Comparison of ENCODE assay signal across 8 cellular contexts in genomic region chr17:2711608-2712299, GRCh38. TPM values are rescaled to one million over a fixed set of nuclear protein-coding genes. Genes with fewer than 3 reads are reported as not detected.
DNase-seq lines count a peak whose midpoint lies in the region; ATAC-seq and TF ChIP-seq lines count a peak whose summit lies in the region.

Gene CLUH (minus strand): TSS chr17:2711764. CDS start chr17:2711661, 103 bp downstream.

- WGBS in psoas muscle, 3 donors: 0 to 1% (median 0%) methylated on average over 42 to 76 of the region's 76 CpGs
- WGBS in urinary bladder: 1% methylated on average over 76 of the region's 76 CpGs

- peak; percentile 79 for TF ChIP-seq POLR2A in GM15510 (IDR thresholded peaks at IDR 0.05; ENCODE audit: borderline replicate concordance, extremely low read depth, insufficient read length)

- no peaks in the 10 kb centered on the region for H3K27me3 Mint-ChIP-seq in T-helper 17 cell

- H3K36me3 Mint-ChIP-seq in T-helper 17 cell (ENCODE audit: low read depth): no peaks in the 10 kb centered on the region

- H3K27ac ChIP-seq in psoas muscle (peak within 1 kb of the TSS; percentile 91), urinary bladder (ENCODE audit: low read depth) (peak within 1 kb of the TSS; percentile 57)

- H3K9me3 ChIP-seq in T-helper 17 cell (ENCODE audit: control insufficient read depth, low read length, poor library complexity, severe bottlenecking) (no peaks in the 10 kb centered on the region), psoas muscle (no peaks in the 10 kb centered on the region)

- H3K36me3 ChIP-seq in psoas muscle (ENCODE audit: insufficient read depth in 1 of 2, low read depth in 1 of 2) (peaks cover 0 to 5% of the 10 kb centered on the region in 2 donors), urinary bladder (ENCODE audit: insufficient read depth) (no peaks in the 10 kb centered on the region)

- H3K27me3 ChIP-seq in psoas muscle (ENCODE audit: insufficient read depth in 3 of 3, low read length in 2 of 3): no peaks in the 10 kb centered on the region

- DNase-seq in NCI-H146 (lab: John Stamatoyannopoulos, UW) (peak; percentile 93), T-helper 17 cell (peak; percentile 93 to 95 (median 94)), amygdala (lab: John Stamatoyannopoulos, UW) (peak; percentile 75 to 97 (median 90)), left ventricle myocardium superior (peak; percentile 99), psoas muscle (peak; percentile 98 to 99)

- H3K4me3 ChIP-seq in psoas muscle (peak within 1 kb of the TSS; percentile 82), urinary bladder (ENCODE audit: low read depth, low read length) (peak within 1 kb of the TSS; percentile 96)

- no peak for TF ChIP-seq CTCF in psoas muscle (IDR thresholded peaks at IDR 0.05)

- H3K27ac Mint-ChIP-seq in T-helper 17 cell: peak within 1 kb of the TSS; percentile 81

- peaks cover 43% of the 10 kb centered on the region for H3K4me1 ChIP-seq in psoas muscle
- H3K4me1 ChIP-seq in urinary bladder (ENCODE audit: insufficient read depth): no peaks in the 10 kb centered on the region

- peak within 1 kb of the TSS; percentile 90 for H3K4me3 Mint-ChIP-seq in T-helper 17 cell

- ATAC-seq in HG02852 (IDR thresholded peaks at IDR 0.05; ENCODE audit: unreplicated experiment) (peak; percentile 67), T-helper 17 cell (peak; percentile 94), left ventricle myocardium superior (peak; percentile 82), psoas muscle (peak; percentile 74 to 80 (median 79))

- intact Hi-C loops in left ventricle myocardium superior (cut with micrococcal nuclease) (no loop called here), psoas muscle (cut with DNase I) (loop anchor here in 1 of 2 donors (5.0 kb wide), 1 partner anchor 119 kb away; the partner anchor contains the start of gene PAFAH1B1)

- peaks cover 30% of the 10 kb centered on the region for H3K4me1 Mint-ChIP-seq in T-helper 17 cell

RNA-seq across cellular contexts. Expression of gene CLUH, which starts in this region (rescaled TPM):
- 10 to 100 TPM; 55.2 to 68.6 TPM for total RNA-seq in T-helper 17 cell
- 205 TPM for total RNA-seq in left ventricle myocardium superior
- 100 to 1,000 TPM; 105 to 218 (median 132) TPM for total RNA-seq in psoas muscle
- polyA plus RNA-seq in psoas muscle: 100 to 1,000 TPM in 2 of 3 donors, 10 to 100 TPM in 1; 92.2 to 130 (median 117) TPM
- 20.1 TPM for total RNA-seq in urinary bladder
- polyA plus RNA-seq in urinary bladder: 51.3 TPM

Comparison
In these comparisons a context has a peak if more than half of its experiments do, and no peak if none do; other contexts are left out.
1. Peak in every context shown above with its lines: DNase-seq, ATAC-seq, H3K4me3 ChIP-seq and H3K27ac ChIP-seq.